ENCODE assay signal across 10 cellular contexts in genomic region chr5:69048233-69048632, GRCh38. TPM values are rescaled to one million over a fixed set of nuclear protein-coding genes. Genes with fewer than 3 reads are reported as not detected.
DNase-seq lines count a peak whose midpoint lies in the region; ATAC-seq, FAIRE-seq and TF ChIP-seq lines count a peak whose summit lies in the region.
"Had no signal": no experiment of that assay in that cellular context is flagged by ENCODE, and none has a peak within 500 bp of the region (broad histone marks: within the 10 kb centered on the region; RNA-seq: fewer than 3 reads in every experiment).

No MANE protein-coding gene starts in this region.

- H3K27me3 Mint-ChIP-seq in astrocyte (ENCODE audit: low read depth, unreplicated experiment) = no peaks in the 10 kb centered on the region
- no peaks in the 10 kb centered on the region for H3K27me3 Mint-ChIP-seq in activated CD4-positive, alpha-beta memory T cell treated with anti-CD3 and anti-CD28 coated beads for 36 hours
- H3K27me3 Mint-ChIP-seq in activated T-helper 1 cell treated with anti-CD3 and anti-CD28 coated beads, Interleukin-12 subunit alpha, Interleukin-12 subunit beta, Interleukin-2, Interleukin-4 antibody, amounts not matched to agents 30 ng/mL and 10 ng/mL and 1 ng/mL, durations not matched to agents 14 hours and 24 hours and 36 hours (ENCODE audit: insufficient read depth) = peaks cover under 1% of the 10 kb centered on the region

- no peaks in the 10 kb centered on the region for H3K36me3 ChIP-seq in astrocyte (ENCODE audit: insufficient read depth, low read length)
- H3K36me3 ChIP-seq: SJSA1 had no signal

- intact Hi-C loops in activated CD4-positive, alpha-beta memory T cell treated with anti-CD3 and anti-CD28 coated beads for 36 hours (cut with micrococcal nuclease) = loop anchor here (10.0 kb wide), 2 partner anchors 117 to 237 kb away; partner anchors contain the start of gene CCNB1
- intact Hi-C loops in activated T-helper 1 cell treated with anti-CD3 and anti-CD28 coated beads, Interleukin-12 subunit alpha, Interleukin-12 subunit beta, Interleukin-2, Interleukin-4 antibody, amounts not matched to agents 30 ng/mL and 10 ng/mL and 1 ng/mL, durations not matched to agents 14 hours and 24 hours and 36 hours (cut with micrococcal nuclease) = loop anchor here (2.0 kb wide), 1 partner anchor 761 kb away; no protein-coding TSS in a partner anchor

- H3K4me3 Mint-ChIP-seq in astrocyte (ENCODE audit: unreplicated experiment) = no peak overlapping the region
- no peak overlapping the region for H3K4me3 Mint-ChIP-seq in activated CD4-positive, alpha-beta memory T cell treated with anti-CD3 and anti-CD28 coated beads for 36 hours
- no peak overlapping the region for H3K4me3 Mint-ChIP-seq in activated T-helper 1 cell treated with anti-CD3 and anti-CD28 coated beads, Interleukin-12 subunit alpha, Interleukin-12 subunit beta, Interleukin-2, Interleukin-4 antibody, amounts not matched to agents 30 ng/mL and 10 ng/mL and 1 ng/mL, durations not matched to agents 14 hours and 24 hours and 36 hours
- H3K4me3 Mint-ChIP-seq: activated naive CD8-positive, alpha-beta T cell treated with anti-CD3 and anti-CD28 coated beads, Interleukin-2, amount 10 ng/mL, durations not matched to agents 7 days and 5 days had no signal

- no peaks in the 10 kb centered on the region for H3K9me3 Mint-ChIP-seq in astrocyte (ENCODE audit: unreplicated experiment)
- H3K9me3 Mint-ChIP-seq in activated CD4-positive, alpha-beta memory T cell treated with anti-CD3 and anti-CD28 coated beads for 36 hours = no peaks in the 10 kb centered on the region
- H3K9me3 Mint-ChIP-seq in activated T-helper 1 cell treated with anti-CD3 and anti-CD28 coated beads, Interleukin-12 subunit alpha, Interleukin-12 subunit beta, Interleukin-2, Interleukin-4 antibody, amounts not matched to agents 30 ng/mL and 10 ng/mL and 1 ng/mL, durations not matched to agents 14 hours and 24 hours and 36 hours = no peaks in the 10 kb centered on the region
- H3K9me3 Mint-ChIP-seq: activated naive CD8-positive, alpha-beta T cell treated with anti-CD3 and anti-CD28 coated beads, Interleukin-2, amount 10 ng/mL, durations not matched to agents 7 days and 5 days had no signal

- no peak for ATAC-seq in HG02642 (IDR thresholded peaks at IDR 0.05; ENCODE audit: poor library complexity, unreplicated experiment)

- H3K36me3 Mint-ChIP-seq in astrocyte (ENCODE audit: low read depth, unreplicated experiment) = no peaks in the 10 kb centered on the region
- no peaks in the 10 kb centered on the region for H3K36me3 Mint-ChIP-seq in activated CD4-positive, alpha-beta memory T cell treated with anti-CD3 and anti-CD28 coated beads for 36 hours
- H3K36me3 Mint-ChIP-seq in activated T-helper 1 cell treated with anti-CD3 and anti-CD28 coated beads, Interleukin-12 subunit alpha, Interleukin-12 subunit beta, Interleukin-2, Interleukin-4 antibody, amounts not matched to agents 30 ng/mL and 10 ng/mL and 1 ng/mL, durations not matched to agents 14 hours and 24 hours and 36 hours (ENCODE audit: low read depth) = no peaks in the 10 kb centered on the region
- H3K36me3 Mint-ChIP-seq: activated naive CD8-positive, alpha-beta T cell treated with anti-CD3 and anti-CD28 coated beads, Interleukin-2, amount 10 ng/mL, durations not matched to agents 7 days and 5 days had no signal

- in situ Hi-C loops in KBM-7 (cut with MboI; ENCODE audit: low pct_unique_long_range_greater_than_20kb, low sequenced_read_pairs) = no loop called here

- H4K20me1 ChIP-seq in astrocyte (ENCODE audit: insufficient read depth, low read length) = no peaks in the 10 kb centered on the region

- H3K9me3 ChIP-seq in astrocyte (ENCODE audit: insufficient read depth, low read depth, low read length) = no peaks in the 10 kb centered on the region
- H3K9me3 ChIP-seq: SJSA1 had no signal

- DNase-seq in DMS53 treated with DMSO at 0.1 percent for 48 hours (lab: John Stamatoyannopoulos, UW; ENCODE audit: unreplicated experiment) (peak; percentile 25), KBM-7 (peak; percentile 46), astrocyte (ENCODE audit: low read depth) (no peak), midbrain (lab: John Stamatoyannopoulos, UW) (peak; percentile 48), NCI-H2029 (lab: John Stamatoyannopoulos, UW) (no peak)
- DNase-seq in activated CD4-positive, alpha-beta memory T cell treated with anti-CD3 and anti-CD28 coated beads for 36 hours = no peak
- no peak for DNase-seq in activated T-helper 1 cell treated with anti-CD3 and anti-CD28 coated beads, Interleukin-12 subunit alpha, Interleukin-12 subunit beta, Interleukin-2, Interleukin-4 antibody, amounts not matched to agents 30 ng/mL and 10 ng/mL and 1 ng/mL, durations not matched to agents 14 hours and 24 hours and 36 hours (ENCODE audit: low spot score)
- DNase-seq: activated naive CD8-positive, alpha-beta T cell treated with anti-CD3 and anti-CD28 coated beads, Interleukin-2, amount 10 ng/mL, durations not matched to agents 7 days and 5 days had no signal

- H3K27ac Mint-ChIP-seq in astrocyte (ENCODE audit: unreplicated experiment) = no peak overlapping the region
- H3K27ac Mint-ChIP-seq in activated CD4-positive, alpha-beta memory T cell treated with anti-CD3 and anti-CD28 coated beads for 36 hours = no peak overlapping the region
- no peak overlapping the region for H3K27ac Mint-ChIP-seq in activated T-helper 1 cell treated with anti-CD3 and anti-CD28 coated beads, Interleukin-12 subunit alpha, Interleukin-12 subunit beta, Interleukin-2, Interleukin-4 antibody, amounts not matched to agents 30 ng/mL and 10 ng/mL and 1 ng/mL, durations not matched to agents 14 hours and 24 hours and 36 hours
- H3K27ac Mint-ChIP-seq: activated naive CD8-positive, alpha-beta T cell treated with anti-CD3 and anti-CD28 coated beads, Interleukin-2, amount 10 ng/mL, durations not matched to agents 7 days and 5 days had no signal

- CTCF ChIA-PET in activated CD4-positive, alpha-beta memory T cell treated with anti-CD3 and anti-CD28 coated beads for 36 hours (lab: Charles Lee) = interaction anchor here (1.6 to 2.7 kb wide), 2 partner anchors 24 to 45 kb away, joined by 5 to 6 read pairs; partner anchors contain the start of gene SLC30A5

- TF ChIP-seq CTCF in astrocyte (IDR thresholded peaks at IDR 0.05; ENCODE audit: insufficient read depth, low read depth, low read length) = peak; percentile 10

- POLR2A ChIA-PET in activated CD4-positive, alpha-beta memory T cell treated with anti-CD3 and anti-CD28 coated beads for 36 hours (lab: Charles Lee) = no interaction called here

- H3K4me2 ChIP-seq in astrocyte (ENCODE audit: low read length) = no peak overlapping the region

- H2AFZ ChIP-seq in astrocyte (ENCODE audit: low read depth, low read length) = no peak overlapping the region

- H3K9ac ChIP-seq in astrocyte (ENCODE audit: low read length) = no peak overlapping the region

- no peak overlapping the region for H3K27ac ChIP-seq in astrocyte (ENCODE audit: low read depth, low read length)
- H3K27ac ChIP-seq: SJSA1 had no signal

- H3K4me1 Mint-ChIP-seq in astrocyte (ENCODE audit: low read depth, unreplicated experiment) = peaks cover 3% of the 10 kb centered on the region
- H3K4me1 Mint-ChIP-seq in activated CD4-positive, alpha-beta memory T cell treated with anti-CD3 and anti-CD28 coated beads for 36 hours (ENCODE audit: low read depth) = peaks cover 5% of the 10 kb centered on the region
- peaks cover 5% of the 10 kb centered on the region for H3K4me1 Mint-ChIP-seq in activated T-helper 1 cell treated with anti-CD3 and anti-CD28 coated beads, Interleukin-12 subunit alpha, Interleukin-12 subunit beta, Interleukin-2, Interleukin-4 antibody, amounts not matched to agents 30 ng/mL and 10 ng/mL and 1 ng/mL, durations not matched to agents 14 hours and 24 hours and 36 hours (ENCODE audit: low read depth)

- H3K79me2 ChIP-seq in astrocyte (ENCODE audit: insufficient read depth, low read length) = no peaks in the 10 kb centered on the region

- FAIRE-seq in astrocyte (lab: Jason Lieb, UNC) = no peak

- H3K27me3 ChIP-seq in astrocyte (ENCODE audit: insufficient read depth, low read length) = no peaks in the 10 kb centered on the region
- H3K27me3 ChIP-seq: SJSA1 had no signal

- no peaks in the 10 kb centered on the region for H3K4me1 ChIP-seq in astrocyte (ENCODE audit: insufficient read depth, low read length)

- H3K4me3 ChIP-seq in astrocyte (ENCODE audit: insufficient read depth, low read depth, low read length) = no peak overlapping the region
- H3K4me3 ChIP-seq: SJSA1 had no signal

RNA-seq across cellular contexts. Expression of gene SLC30A5, which starts 45.6 kb away (rescaled TPM):
- 58.8 and 62.1 TPM in 2 replicates for total RNA-seq in astrocyte
- total RNA-seq in activated CD4-positive, alpha-beta memory T cell treated with anti-CD3 and anti-CD28 coated beads for 36 hours = 10 to 100 TPM; 42.8 to 49.0 TPM
- total RNA-seq in activated T-helper 1 cell treated with anti-CD3 and anti-CD28 coated beads, Interleukin-12 subunit alpha, Interleukin-12 subunit beta, Interleukin-2, Interleukin-4 antibody, amounts not matched to agents 30 ng/mL and 10 ng/mL and 1 ng/mL, durations not matched to agents 14 hours and 24 hours and 36 hours = 60.8 and 67.4 TPM in 2 replicates

Comparison
In these comparisons a context has a peak if more than half of its experiments do, and no peak if none do; other contexts are left out.
1. DNase-seq: peak in DMS53 treated with DMSO at 0.1 percent for 48 hours (single experiment), KBM-7 (single experiment) and midbrain (single experiment); none in astrocyte (single experiment), activated CD4-positive, alpha-beta memory T cell treated with anti-CD3 and anti-CD28 coated beads for 36 hours (single experiment), activated T-helper 1 cell treated with anti-CD3 and anti-CD28 coated beads, Interleukin-12 subunit alpha, Interleukin-12 subunit beta, Interleukin-2, Interleukin-4 antibody, amounts not matched to agents 30 ng/mL and 10 ng/mL and 1 ng/mL, durations not matched to agents 14 hours and 24 hours and 36 hours (single experiment) and NCI-H2029 (single experiment).